Comparison of ENCODE assay signal across 38 cellular contexts in the genomic region with DNA sequence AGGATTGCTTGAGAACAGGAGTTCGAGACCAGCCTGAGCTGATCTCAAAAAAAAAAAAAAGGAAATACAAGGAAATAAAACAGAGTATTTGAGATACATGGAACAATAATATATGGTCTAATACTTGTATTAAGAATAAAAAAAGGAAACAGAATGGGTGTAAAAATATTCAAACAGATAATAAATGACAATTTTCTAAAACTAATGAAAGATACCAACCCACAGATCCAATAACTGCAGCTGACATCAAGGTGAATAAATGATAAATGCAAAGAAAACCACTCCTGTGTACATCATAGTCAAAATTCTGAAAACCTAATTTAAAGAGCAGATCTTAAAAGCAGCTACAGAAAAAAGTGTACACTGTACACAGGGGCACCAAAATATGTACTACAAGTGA.
"Had no signal": no experiment of that assay in that cellular context is flagged by ENCODE, and none has a peak within 500 bp of the region (broad histone marks: within the 10 kb centered on the region; RNA-seq: fewer than 3 reads in every experiment).

No MANE protein-coding gene starts in this region.

- H3K27ac Mint-ChIP-seq: activated naive CD4-positive, alpha-beta T cell treated with anti-CD3 and anti-CD28 coated beads for 36 hours; activated naive CD4-positive, alpha-beta T cell treated with anti-CD3 and anti-CD28 coated beads, Interleukin-2, amount 10 ng/mL, durations not matched to agents 7 days and 5 days; activated naive CD4-positive, alpha-beta T cell treated with anti-CD3 and anti-CD28 coated beads, Interleukin-2, amount 50 U/mL, for 72 hours; activated naive CD8-positive, alpha-beta T cell; activated naive CD8-positive, alpha-beta T cell treated with anti-CD3 and anti-CD28 coated beads for 36 hours; activated naive CD8-positive, alpha-beta T cell treated with anti-CD3 and anti-CD28 coated beads, Interleukin-2, amount 10 ng/mL, durations not matched to agents 7 days and 5 days; activated naive CD8-positive, alpha-beta T cell treated with anti-CD3 and anti-CD28 coated beads, Interleukin-2, amount 50 U/mL, for 24 hours; activated T-cell treated with anti-CD3 and anti-CD28 coated beads, Interleukin-2, amount 50 U/mL, for 24 hours; activated T-cell treated with anti-CD3 and anti-CD28 coated beads, Interleukin-2, amount 50 U/mL, for 72 hours; activated T-helper 1 cell treated with anti-CD3 and anti-CD28 coated beads, Interleukin-12 subunit alpha, Interleukin-12 subunit beta, Interleukin-2, Interleukin-4 antibody, amounts not matched to agents 30 ng/mL and 10 ng/mL and 1 ng/mL, durations not matched to agents 14 hours and 24 hours and 36 hours; activated T-helper 17 cell treated with anti-CD3 and anti-CD28 coated beads, Interleukin-2, amount 50 U/mL, for 72 hours; activated T-helper 2 cell treated with anti-CD3 and anti-CD28 coated beads, Interferon-gamma antibody, Interleukin-2, Interleukin-4, amounts not matched to agents 10 μg/mL and 5 μg/mL and 100 μg/mL, durations not matched to agents 14 hours and 24 hours and 36 hours had no signal

- H3K9me3 ChIP-seq: adrenal gland, ascending aorta, body of pancreas, breast epithelium had no signal

- DNase-seq: activated effector memory CD4-positive, alpha-beta T cell treated with anti-CD3 and anti-CD28 coated beads, Interleukin-2, amount 50 U/mL, for 16 hours; activated effector memory CD4-positive, alpha-beta T cell treated with Interleukin-2 at 50 U/mL for 16 hours; activated gamma-delta T cell; activated gamma-delta T cell treated with Interleukin-2 at 50 U/mL for 16 hours; activated naive CD4-positive, alpha-beta T cell; activated naive CD4-positive, alpha-beta T cell treated with anti-CD3 and anti-CD28 coated beads for 36 hours; activated naive CD4-positive, alpha-beta T cell treated with anti-CD3 and anti-CD28 coated beads, Interleukin-2, amount 10 ng/mL, durations not matched to agents 7 days and 5 days; activated naive CD4-positive, alpha-beta T cell treated with anti-CD3 and anti-CD28 coated beads, Interleukin-2, amount 50 U/mL, for 16 hours; activated naive CD8-positive, alpha-beta T cell treated with anti-CD3 and anti-CD28 coated beads for 36 hours; activated naive CD8-positive, alpha-beta T cell treated with anti-CD3 and anti-CD28 coated beads, Interleukin-2, amount 10 ng/mL, durations not matched to agents 7 days and 5 days; activated naive CD8-positive, alpha-beta T cell treated with anti-CD3 and anti-CD28 coated beads, Interleukin-2, amount 50 U/mL, for 24 hours; activated T-cell treated with anti-CD3 and anti-CD28 coated beads, Interleukin-2, amount 50 U/mL, for 1 hour; activated T-cell treated with anti-CD3 and anti-CD28 coated beads, Interleukin-2, amount 50 U/mL, for 24 hours; activated T-cell treated with anti-CD3 and anti-CD28 coated beads, Interleukin-2, amount 50 U/mL, for 4 hours; activated T-cell treated with anti-CD3 and anti-CD28 coated beads, Interleukin-2, amount 50 U/mL, for 48 hours; activated T-cell treated with anti-CD3 and anti-CD28 coated beads, Interleukin-2, amount 50 U/mL, for 72 hours; adrenal gland; amniotic stem cell; amygdala; anterior cingulate cortex; aorta; body of pancreas; brain microvascular endothelial cell; caudate nucleus; central memory CD4-positive, alpha-beta T cell; cerebellar nuclear complex had no signal

- ATAC-seq: activated naive CD4-positive, alpha-beta T cell treated with anti-CD3 and anti-CD28 coated beads, Interleukin-2, amount 50 U/mL, for 72 hours; activated naive CD8-positive, alpha-beta T cell treated with anti-CD3 and anti-CD28 coated beads, Interleukin-2, amount 50 U/mL, for 24 hours; activated T-cell treated with anti-CD3 and anti-CD28 coated beads, Interleukin-2, amount 50 U/mL, for 4 hours; activated T-cell treated with anti-CD3 and anti-CD28 coated beads, Interleukin-2, amount 50 U/mL, for 72 hours; activated T-helper 17 cell treated with anti-CD3 and anti-CD28 coated beads, Interleukin-2, amount 50 U/mL, for 72 hours; body of pancreas had no signal

- H3K27ac ChIP-seq: adrenal gland, ascending aorta, body of pancreas, brain microvascular endothelial cell, breast epithelium, cardiac muscle cell had no signal

- H3K4me3 Mint-ChIP-seq: activated naive CD4-positive, alpha-beta T cell treated with anti-CD3 and anti-CD28 coated beads for 36 hours; activated naive CD4-positive, alpha-beta T cell treated with anti-CD3 and anti-CD28 coated beads, Interleukin-2, amount 10 ng/mL, durations not matched to agents 7 days and 5 days; activated naive CD8-positive, alpha-beta T cell; activated naive CD8-positive, alpha-beta T cell treated with anti-CD3 and anti-CD28 coated beads for 36 hours; activated naive CD8-positive, alpha-beta T cell treated with anti-CD3 and anti-CD28 coated beads, Interleukin-2, amount 10 ng/mL, durations not matched to agents 7 days and 5 days; activated naive CD8-positive, alpha-beta T cell treated with anti-CD3 and anti-CD28 coated beads, Interleukin-2, amount 50 U/mL, for 24 hours; activated T-cell treated with anti-CD3 and anti-CD28 coated beads, Interleukin-2, amount 50 U/mL, for 24 hours; activated T-cell treated with anti-CD3 and anti-CD28 coated beads, Interleukin-2, amount 50 U/mL, for 4 hours; activated T-cell treated with anti-CD3 and anti-CD28 coated beads, Interleukin-2, amount 50 U/mL, for 72 hours; activated T-helper 1 cell treated with anti-CD3 and anti-CD28 coated beads, Interleukin-12 subunit alpha, Interleukin-12 subunit beta, Interleukin-2, Interleukin-4 antibody, amounts not matched to agents 30 ng/mL and 10 ng/mL and 1 ng/mL, durations not matched to agents 14 hours and 24 hours and 36 hours; activated T-helper 17 cell treated with anti-CD3 and anti-CD28 coated beads, Interleukin-2, amount 50 U/mL, for 72 hours; central memory CD8-positive, alpha-beta T cell had no signal

- H3K4me1 Mint-ChIP-seq: activated T-helper 17 cell treated with anti-CD3 and anti-CD28 coated beads, Interleukin-2, amount 50 U/mL, for 72 hours; brain had no signal

- FAIRE-seq: astrocyte, bronchial epithelial cell had no signal

- H3K9me3 Mint-ChIP-seq: activated naive CD4-positive, alpha-beta T cell treated with anti-CD3 and anti-CD28 coated beads for 36 hours; activated naive CD4-positive, alpha-beta T cell treated with anti-CD3 and anti-CD28 coated beads, Interleukin-2, amount 10 ng/mL, durations not matched to agents 7 days and 5 days; activated naive CD8-positive, alpha-beta T cell treated with anti-CD3 and anti-CD28 coated beads for 36 hours; activated naive CD8-positive, alpha-beta T cell treated with anti-CD3 and anti-CD28 coated beads, Interleukin-2, amount 10 ng/mL, durations not matched to agents 7 days and 5 days; activated naive CD8-positive, alpha-beta T cell treated with anti-CD3 and anti-CD28 coated beads, Interleukin-2, amount 50 U/mL, for 24 hours; activated T-cell treated with anti-CD3 and anti-CD28 coated beads, Interleukin-2, amount 50 U/mL, for 4 hours; activated T-cell treated with anti-CD3 and anti-CD28 coated beads, Interleukin-2, amount 50 U/mL, for 72 hours; activated T-helper 1 cell treated with anti-CD3 and anti-CD28 coated beads, Interleukin-12 subunit alpha, Interleukin-12 subunit beta, Interleukin-2, Interleukin-4 antibody, amounts not matched to agents 30 ng/mL and 10 ng/mL and 1 ng/mL, durations not matched to agents 14 hours and 24 hours and 36 hours; activated T-helper 17 cell treated with anti-CD3 and anti-CD28 coated beads, Interleukin-2, amount 50 U/mL, for 72 hours; central memory CD8-positive, alpha-beta T cell had no signal

- H3K36me3 Mint-ChIP-seq: activated naive CD8-positive, alpha-beta T cell; activated naive CD8-positive, alpha-beta T cell treated with anti-CD3 and anti-CD28 coated beads for 36 hours; brain had no signal

- H3K36me3 ChIP-seq: adrenal gland, ascending aorta, brain microvascular endothelial cell, breast epithelium, cardiac muscle cell had no signal

- H3K4me3 ChIP-seq: adrenal gland, ascending aorta, body of pancreas, breast epithelium, cardiac muscle cell had no signal

- H3K27me3 Mint-ChIP-seq: activated naive CD8-positive, alpha-beta T cell; activated naive CD8-positive, alpha-beta T cell treated with anti-CD3 and anti-CD28 coated beads for 36 hours; activated naive CD8-positive, alpha-beta T cell treated with anti-CD3 and anti-CD28 coated beads, Interleukin-2, amount 10 ng/mL, durations not matched to agents 7 days and 5 days; activated T-cell treated with anti-CD3 and anti-CD28 coated beads, Interleukin-2, amount 50 U/mL, for 24 hours; activated T-helper 17 cell treated with anti-CD3 and anti-CD28 coated beads, Interleukin-2, amount 50 U/mL, for 72 hours; central memory CD8-positive, alpha-beta T cell had no signal

- H3K4me1 ChIP-seq: ascending aorta, breast epithelium had no signal
